Comparison of ENCODE assay signal across 1 cellular context in genomic region chr1:214506972-214507431, GRCh38.
TF ChIP-seq lines count a peak whose summit lies in the region.

No MANE protein-coding gene starts in this region.

TF ChIP-seq in GM12878, 131 proteins besides CTCF, POLR2A, EP300 and RAD21:
- TF ChIP-seq ZNF384 (IDR thresholded peaks at IDR 0.05; ENCODE audit: borderline replicate concordance, low read depth, low read length) (peak; percentile 54; the same call in 1 of the 2 replicates), ATF7 (IDR thresholded peaks at IDR 0.05; ENCODE audit: low read depth) (0 out of 2 replicates have a peak, but pooled peaks have one; percentile 31), ZNF207 (IDR thresholded peaks at IDR 0.05; ENCODE audit: borderline replicate concordance) (no peak), SMARCA5 (IDR thresholded peaks at IDR 0.05) (0 out of 2 replicates have a peak, but pooled peaks have one; percentile 18), SPI1 (IDR thresholded peaks at IDR 0.05; ENCODE audit: borderline replicate concordance, insufficient read depth, low read depth, low read length) (no peak)
